In genomic region chr1:228804173-228804572, GRCh38 we compare ENCODE assay signal across 19 cellular contexts.
DNase-seq lines count a peak whose midpoint lies in the region; ATAC-seq and TF ChIP-seq lines count a peak whose summit lies in the region.
"Had no signal": no experiment of that assay in that cellular context is flagged by ENCODE, and none has a peak within 500 bp of the region (broad histone marks: within the 10 kb centered on the region; RNA-seq: fewer than 3 reads in every experiment).

No MANE protein-coding gene starts in this region.

- no peaks in the 10 kb centered on the region for H3K36me3 ChIP-seq in hepatocyte (replicated peaks; ENCODE audit: insufficient read depth, low read depth)
- H3K36me3 ChIP-seq in vagina, result no peaks in the 10 kb centered on the region
- H3K36me3 ChIP-seq: BLaER1 had no signal

- no peaks in the 10 kb centered on the region for H3K9me2 ChIP-seq in hepatocyte (replicated peaks; ENCODE audit: insufficient read depth)

- H3K9me3 ChIP-seq in hepatocyte (ENCODE audit: low read depth), result no peaks in the 10 kb centered on the region
- no peaks in the 10 kb centered on the region for H3K9me3 ChIP-seq in vagina
- H3K9me3 ChIP-seq: psoas muscle had no signal

- intact Hi-C loops in activated naive CD4-positive, alpha-beta T cell treated with anti-CD3 and anti-CD28 coated beads for 36 hours (cut with micrococcal nuclease), result no loop called here
- intact Hi-C loops in activated CD8-positive, alpha-beta T cell treated with anti-CD3 and anti-CD28 coated beads for 36 hours (cut with micrococcal nuclease), result no loop called here
- intact Hi-C loops in vagina (cut with DNase I), result no loop called here

- peaks cover 5% of the 10 kb centered on the region for H3K36me3 Mint-ChIP-seq in activated naive CD4-positive, alpha-beta T cell treated with anti-CD3 and anti-CD28 coated beads, Interleukin-2, amount 10 ng/mL, durations not matched to agents 7 days and 5 days
- H3K36me3 Mint-ChIP-seq in activated naive CD4-positive, alpha-beta T cell treated with anti-CD3 and anti-CD28 coated beads for 36 hours (ENCODE audit: low read depth), result no peaks in the 10 kb centered on the region
- H3K36me3 Mint-ChIP-seq in activated CD8-positive, alpha-beta T cell treated with anti-CD3 and anti-CD28 coated beads for 36 hours (ENCODE audit: low read depth), result no peaks in the 10 kb centered on the region

- DNase-seq in activated naive CD4-positive, alpha-beta T cell treated with anti-CD3 and anti-CD28 coated beads, Interleukin-2, amount 10 ng/mL, durations not matched to agents 7 days and 5 days, result no peak
- no peak for DNase-seq in activated naive CD4-positive, alpha-beta T cell treated with anti-CD3 and anti-CD28 coated beads for 36 hours
- DNase-seq in activated CD8-positive, alpha-beta T cell treated with anti-CD3 and anti-CD28 coated beads for 36 hours, result no peak
- DNase-seq in hepatocyte (ENCODE audit: low spot score) (no peak), vagina (ENCODE audit: extremely low spot score in 2 of 2) (no peak), KBM-7 (no peak)
- DNase-seq: activated T-cell treated with anti-CD3 and anti-CD28 coated beads, Interleukin-2, amount 50 U/mL, for 1 hour; cerebellar nuclear complex; kidney glomerular epithelial cell; NCI-H1048; NCI-H2227 treated with DMSO at 0.1 percent for 48 hours; nucleus accumbens; psoas muscle had no signal

- H2AFZ ChIP-seq in hepatocyte, result no peak overlapping the region

- H3K79me2 ChIP-seq in hepatocyte, result no peaks in the 10 kb centered on the region

- no peak for TF ChIP-seq CTCF in activated CD8-positive, alpha-beta T cell treated with anti-CD3 and anti-CD28 coated beads for 36 hours (IDR thresholded peaks at IDR 0.05)
- TF ChIP-seq CTCF in hepatocyte (IDR thresholded peaks at IDR 0.05; ENCODE audit: poor library complexity) (no peak), vagina (IDR thresholded peaks at IDR 0.05) (no peak)

- peak overlapping the region; percentile 53 for H3K4me3 Mint-ChIP-seq in activated naive CD4-positive, alpha-beta T cell treated with anti-CD3 and anti-CD28 coated beads, Interleukin-2, amount 10 ng/mL, durations not matched to agents 7 days and 5 days
- H3K4me3 Mint-ChIP-seq in activated naive CD4-positive, alpha-beta T cell treated with anti-CD3 and anti-CD28 coated beads for 36 hours, result no peak overlapping the region
- H3K4me3 Mint-ChIP-seq in activated CD8-positive, alpha-beta T cell treated with anti-CD3 and anti-CD28 coated beads for 36 hours, result no peak overlapping the region

- peaks cover 5% of the 10 kb centered on the region for H3K9me3 Mint-ChIP-seq in activated naive CD4-positive, alpha-beta T cell treated with anti-CD3 and anti-CD28 coated beads, Interleukin-2, amount 10 ng/mL, durations not matched to agents 7 days and 5 days
- no peaks in the 10 kb centered on the region for H3K9me3 Mint-ChIP-seq in activated naive CD4-positive, alpha-beta T cell treated with anti-CD3 and anti-CD28 coated beads for 36 hours
- H3K9me3 Mint-ChIP-seq in activated CD8-positive, alpha-beta T cell treated with anti-CD3 and anti-CD28 coated beads for 36 hours, result peaks cover 2% of the 10 kb centered on the region
- H3K9me3 Mint-ChIP-seq: activated naive CD4-positive, alpha-beta T cell treated with anti-CD3 and anti-CD28 coated beads, Interleukin-2, amount 50 U/mL, for 24 hours had no signal

- no peak overlapping the region for H3K4me2 ChIP-seq in hepatocyte

- H3K4me1 Mint-ChIP-seq in activated naive CD4-positive, alpha-beta T cell treated with anti-CD3 and anti-CD28 coated beads, Interleukin-2, amount 10 ng/mL, durations not matched to agents 7 days and 5 days, result peaks cover 84% of the 10 kb centered on the region
- H3K4me1 Mint-ChIP-seq in activated naive CD4-positive, alpha-beta T cell treated with anti-CD3 and anti-CD28 coated beads for 36 hours (ENCODE audit: low read depth), result peaks cover 28% of the 10 kb centered on the region
- peaks cover 33% of the 10 kb centered on the region for H3K4me1 Mint-ChIP-seq in activated CD8-positive, alpha-beta T cell treated with anti-CD3 and anti-CD28 coated beads for 36 hours (ENCODE audit: low read depth)

- peak overlapping the region; percentile 95 for H3K27ac Mint-ChIP-seq in activated naive CD4-positive, alpha-beta T cell treated with anti-CD3 and anti-CD28 coated beads, Interleukin-2, amount 10 ng/mL, durations not matched to agents 7 days and 5 days
- no peak overlapping the region for H3K27ac Mint-ChIP-seq in activated naive CD4-positive, alpha-beta T cell treated with anti-CD3 and anti-CD28 coated beads for 36 hours
- H3K27ac Mint-ChIP-seq in activated CD8-positive, alpha-beta T cell treated with anti-CD3 and anti-CD28 coated beads for 36 hours, result peak overlapping the region; percentile 94

- POLR2A ChIA-PET in activated CD8-positive, alpha-beta T cell treated with anti-CD3 and anti-CD28 coated beads for 36 hours (lab: Charles Lee), result interaction anchor here (1.3 to 2.1 kb wide), 2 partner anchors 9 to 12 kb away, joined by 6 to 17 read pairs; no protein-coding TSS in a partner anchor

- H4K20me1 ChIP-seq in hepatocyte (ENCODE audit: insufficient read depth, poor library complexity, severe bottlenecking), result no peaks in the 10 kb centered on the region
- H4K20me1 ChIP-seq: BLaER1 had no signal

- in situ Hi-C loops in KBM-7 (cut with MboI; ENCODE audit: low pct_unique_long_range_greater_than_20kb, low sequenced_read_pairs), result no loop called here

- no peak overlapping the region for H3K4me3 ChIP-seq in hepatocyte
- no peak overlapping the region for H3K4me3 ChIP-seq in vagina
- H3K4me3 ChIP-seq: BLaER1, lung, psoas muscle had no signal

- TF ChIP-seq POLR2A in vagina (IDR thresholded peaks at IDR 0.05), result no peak

- H3K27me3 ChIP-seq in hepatocyte, result no peaks in the 10 kb centered on the region
- H3K27me3 ChIP-seq in vagina, result no peaks in the 10 kb centered on the region
- H3K27me3 ChIP-seq: BLaER1 had no signal

- H3K27ac ChIP-seq in hepatocyte, result peak overlapping the region; percentile 38
- peak overlapping the region; percentile 15 for H3K27ac ChIP-seq in vagina
- H3K27ac ChIP-seq: BLaER1, epithelial cell of prostate, HL-60, psoas muscle had no signal

- H3K4me1 ChIP-seq in hepatocyte (ENCODE audit: insufficient read depth) (peaks cover 28% of the 10 kb centered on the region), vagina (peaks cover 28% of the 10 kb centered on the region)

- no peaks in the 10 kb centered on the region for H3K27me3 Mint-ChIP-seq in activated naive CD4-positive, alpha-beta T cell treated with anti-CD3 and anti-CD28 coated beads, Interleukin-2, amount 10 ng/mL, durations not matched to agents 7 days and 5 days
- no peaks in the 10 kb centered on the region for H3K27me3 Mint-ChIP-seq in activated naive CD4-positive, alpha-beta T cell treated with anti-CD3 and anti-CD28 coated beads for 36 hours (ENCODE audit: low read depth)
- no peaks in the 10 kb centered on the region for H3K27me3 Mint-ChIP-seq in activated CD8-positive, alpha-beta T cell treated with anti-CD3 and anti-CD28 coated beads for 36 hours
- H3K27me3 Mint-ChIP-seq: activated naive CD4-positive, alpha-beta T cell treated with anti-CD3 and anti-CD28 coated beads, Interleukin-2, amount 50 U/mL, for 24 hours had no signal

- ATAC-seq in activated CD8-positive, alpha-beta T cell treated with anti-CD3 and anti-CD28 coated beads for 36 hours, result no peak
- ATAC-seq in GM21529 (IDR thresholded peaks at IDR 0.05; ENCODE audit: unreplicated experiment), result no peak

- WGBS in hepatocyte (ENCODE audit: low lambda C conversion rate, missing lambda C conversion rate), result 94% methylated on average over 1 of the region's 1 CpG

- CTCF ChIA-PET in activated naive CD4-positive, alpha-beta T cell treated with anti-CD3 and anti-CD28 coated beads, Interleukin-2, amount 10 ng/mL, durations not matched to agents 7 days and 5 days (lab: Charles Lee), result interaction anchor here (1.0 to 4.1 kb wide), 4 partner anchors 10 to 68 kb away, joined by 3 to 26 read pairs (median 3); no protein-coding TSS in a partner anchor
- CTCF ChIA-PET in activated naive CD4-positive, alpha-beta T cell treated with anti-CD3 and anti-CD28 coated beads for 36 hours (lab: Charles Lee), result interaction anchor here (0.9 to 2.8 kb wide), 2 partner anchors 10 to 13 kb away, joined by 3 to 13 read pairs; no protein-coding TSS in a partner anchor
- CTCF ChIA-PET in activated CD8-positive, alpha-beta T cell treated with anti-CD3 and anti-CD28 coated beads for 36 hours (lab: Charles Lee), result interaction anchor here (0.6 to 3.3 kb wide), 5 partner anchors 10 to 72 kb away, joined by 3 to 17 read pairs (median 4); no protein-coding TSS in a partner anchor
